ENCODE assay signal across 25 cellular contexts in genomic region chr12:49949124-49949845, GRCh38. TPM values are rescaled to one million over a fixed set of nuclear protein-coding genes. Genes with fewer than 3 reads are reported as not detected.
DNase-seq lines count a peak whose midpoint lies in the region; ATAC-seq, FAIRE-seq and TF ChIP-seq lines count a peak whose summit lies in the region.
"Had no signal": no experiment of that assay in that cellular context is flagged by ENCODE, and none has a peak within 500 bp of the region (broad histone marks: within the 10 kb centered on the region; RNA-seq: fewer than 3 reads in every experiment).

No MANE protein-coding gene starts in this region.

- TF ChIP-seq POLR2A in K562 (conservative IDR thresholded peaks at IDR 0.05), result no peak

- H3K27me3 ChIP-seq in K562 (ENCODE audit: control insufficient read depth in 2 of 2, insufficient read depth in 2 of 2, low read length in 2 of 2) (peaks cover under 1 to 14% of the 10 kb centered on the region in 2 experiments; a peak in 1 of 5 replicates), neuronal stem cell (ENCODE audit: control insufficient read depth in 3 of 3, insufficient read depth in 3 of 3, low read depth in 1 of 3, low read length in 3 of 3) (peaks cover 0 to 61% (median 5%) of the 10 kb centered on the region in 3 experiments)
- H3K27me3 ChIP-seq: BE2C, Peyer's patch had no signal

- H3K79me1 ChIP-seq in neuronal stem cell (ENCODE audit: low read depth, low read length), result no peaks in the 10 kb centered on the region

- peak overlapping the region; percentile 16 for H3K18ac ChIP-seq in neuronal stem cell (ENCODE audit: low read length)

- no peak overlapping the region for H2AK5ac ChIP-seq in neuronal stem cell (ENCODE audit: low read depth, low read length)

- no peaks in the 10 kb centered on the region for H3K79me2 ChIP-seq in K562 (ENCODE audit: control insufficient read depth, insufficient read depth, low read length)

- no peak overlapping the region for H3K23ac ChIP-seq in neuronal stem cell (ENCODE audit: low read depth, low read length, poor library complexity)

- BruUV-seq in K562 (replicated peaks; lab: Mats Ljungman, UMichigan), result no TSS peak

- intact Hi-C loops in cardiac septum (cut with DNase I) (loop anchor here (5.0 kb wide), 1 partner anchor 82 kb away; no protein-coding TSS in a partner anchor), Right ventricle myocardium superior (cut with DNase I) (loop anchor here (10.0 kb wide), 1 partner anchor 84 kb away; no protein-coding TSS in a partner anchor), K562 (cut with micrococcal nuclease) (loop anchor here (5.0 kb wide), 2 partner anchors 82 to 172 kb away; no protein-coding TSS in a partner anchor)

- no peak for TF ChIP-seq EP300 in K562 (IDR thresholded peaks at IDR 0.05; ENCODE audit: low read length)

- H4K8ac ChIP-seq in neuronal stem cell (ENCODE audit: low read depth, low read length), result no peak overlapping the region

- no peak overlapping the region for H4K91ac ChIP-seq in neuronal stem cell (ENCODE audit: low read depth, low read length, poor library complexity)

- peak; percentile 41 for DNase-seq in cardiac septum (ENCODE audit: low spot score)
- DNase-seq in Right ventricle myocardium superior, result no peak
- DNase-seq in K562 (ENCODE audit: extremely low read depth in 1 of 4, low spot score in 3 of 4), result peak; percentile 23 to 63 (median 52)
- DNase-seq in neuronal stem cell (ENCODE audit: low spot score), result no peak
- no peak for DNase-seq in GM03348 (ENCODE audit: low spot score)
- no peak for DNase-seq in anterior cingulate cortex (lab: John Stamatoyannopoulos, UW)
- DNase-seq in globus pallidus (ENCODE audit: low spot score), result no peak
- DNase-seq: BE2C; CD4-positive, alpha-beta memory T cell; DMS153; GDM1; GOT3; NCI-H1105 treated with DMSO at 0.1 percent for 48 hours; NCI-H2081; NCI-H2171; NCI-H345; NCI-H524; NCI-H82 had no signal

- no peak overlapping the region for H3K4me2 ChIP-seq in K562 (ENCODE audit: insufficient read depth, low read length)
- no peak overlapping the region for H3K4me2 ChIP-seq in neuronal stem cell (ENCODE audit: insufficient read depth, low read length, poor library complexity, severe bottlenecking)
- H3K4me2 ChIP-seq: KMS-11 had no signal

- H4K20me1 ChIP-seq in K562 (replicated peaks; ENCODE audit: control insufficient read depth, insufficient read depth, low read length), result no peaks in the 10 kb centered on the region

- H3K27ac ChIP-seq in K562 (ENCODE audit: extremely low read depth, low read depth, low read length) (no peak overlapping the region), neuronal stem cell (replicated peaks; ENCODE audit: low read length) (no peak overlapping the region)
- H3K27ac ChIP-seq: KMS-11, Peyer's patch had no signal

- in situ Hi-C loops in K562 (cut with MboI), result no loop called here

- H2AFZ ChIP-seq in K562 (ENCODE audit: low read depth, low read length) (no peak overlapping the region), neuronal stem cell (ENCODE audit: low read length) (no peak overlapping the region)

- no peak overlapping the region for H3K4me3 ChIP-seq in K562
- no peak overlapping the region for H3K4me3 ChIP-seq in neuronal stem cell (ENCODE audit: low read length in 2 of 2)
- H3K4me3 ChIP-seq: Peyer's patch had no signal

- H3K4me1 ChIP-seq in K562 (replicated peaks in 1 of 2; ENCODE audit: control insufficient read depth in 2 of 2, insufficient read depth in 2 of 2, low read length in 2 of 2), result peaks cover 14 to 24% of the 10 kb centered on the region in 2 experiments; a peak in 4 of 5 replicates
- peaks cover 2 to 3% of the 10 kb centered on the region in 2 donors for H3K4me1 ChIP-seq in neuronal stem cell (ENCODE audit: control insufficient read depth in 2 of 2, insufficient read depth in 1 of 2, low read depth in 1 of 2, low read length in 2 of 2)
- H3K4me1 ChIP-seq: Peyer's patch had no signal

- WGBS in K562 (ENCODE audit: insufficient coverage, low coverage, missing lambda C conversion rate), result 23% methylated on average over 9 of the region's 11 CpGs
- WGBS in neuronal stem cell (ENCODE audit: extremely low coverage in 2 of 2, insufficient read length in 2 of 2, insufficient replicate concordance in 1 of 2), 2 donors, result no CpG with 5 or more reads among the region's 11 CpGs

- H3K36me3 ChIP-seq in K562 (ENCODE audit: control insufficient read depth, insufficient read depth, low read length) (no peaks in the 10 kb centered on the region), neuronal stem cell (replicated peaks in 1 of 2; ENCODE audit: control insufficient read depth in 2 of 2, insufficient read depth in 2 of 2, low read length in 2 of 2) (no peaks in the 10 kb centered on the region)
- H3K36me3 ChIP-seq: BE2C, Peyer's patch had no signal

- no peak for TF ChIP-seq RAD21 in K562 (CRISPR knock-in tag; conservative IDR thresholded peaks at IDR 0.05 in 1 of 2, IDR thresholded peaks at IDR 0.05 in 1 of 2)

- H3K4ac ChIP-seq in neuronal stem cell (ENCODE audit: low read length), result no peak overlapping the region

- H3K9me3 ChIP-seq in K562 (replicated peaks; ENCODE audit: control insufficient read depth, insufficient read depth, low read depth, low read length) (no peaks in the 10 kb centered on the region), neuronal stem cell (replicated peaks in 1 of 2; ENCODE audit: control insufficient read depth in 2 of 2, insufficient read depth in 1 of 2, low read depth in 1 of 2, low read length in 2 of 2) (no peaks in the 10 kb centered on the region)
- H3K9me3 ChIP-seq: BE2C, Peyer's patch had no signal

- no peak overlapping the region for H3K9ac ChIP-seq in K562 (ENCODE audit: insufficient read depth in 1 of 2, low read depth in 2 of 2, low read length in 2 of 2)
- H3K9ac ChIP-seq in neuronal stem cell (ENCODE audit: low read depth, low read length, poor library complexity), result no peak overlapping the region
- H3K9ac ChIP-seq: KMS-11 had no signal

- ATAC-seq in Right ventricle myocardium superior (ENCODE audit: poor library complexity) (no peak), K562 (peak; percentile 10; the same call in 2 of the 3 replicates)
- ATAC-seq: HCT116 had no signal

- no peak overlapping the region for H2BK120ac ChIP-seq in neuronal stem cell (ENCODE audit: low read depth, low read length)

- CTCF ChIA-PET in K562 (lab: Yijun Ruan, JAX; ENCODE audit: low intra/inter-chr PET ratio), result no interaction called here

- peak overlapping the region; percentile 4 for H2BK12ac ChIP-seq in neuronal stem cell (ENCODE audit: low read length)

- FAIRE-seq in K562 (lab: Jason Lieb, UNC), result no peak
- FAIRE-seq: HTR-8/SVneo had no signal

- peak overlapping the region; percentile 59 for H2BK15ac ChIP-seq in neuronal stem cell (ENCODE audit: low read length)

- no peak overlapping the region for H3K14ac ChIP-seq in neuronal stem cell (ENCODE audit: low read length)

- no peaks in the 10 kb centered on the region for H3K9me1 ChIP-seq in K562 (ENCODE audit: control insufficient read depth, insufficient read depth, low read length)

- POLR2A ChIA-PET in K562 (lab: Yijun Ruan, JAX), result interaction anchor here (0.8 to 1.8 kb wide), 3 partner anchors 9 to 16 kb away, joined by 3 to 4 read pairs (median 3); no protein-coding TSS in a partner anchor

- H2BK5ac ChIP-seq in neuronal stem cell (ENCODE audit: low read length), result no peak overlapping the region

- no peak for TF ChIP-seq CTCF in K562 (IDR thresholded peaks at IDR 0.05 in 2 of 3, conservative IDR thresholded peaks at IDR 0.05 in 1 of 3; ENCODE audit: insufficient read depth in 2 of 3, low read depth in 1 of 3, low read length in 3 of 3)

RNA-seq across cellular contexts. Expression of gene AQP2, which starts 1.3 kb away (rescaled TPM):
- total RNA-seq in cardiac septum, result not detected
- total RNA-seq in Right ventricle myocardium superior, result not detected
- total RNA-seq in K562 (2011; cell fraction: chromatin; rRNA removed; ENCODE audit: low replicate concordance), result not detected in 2 replicates
- not detected in 2 replicates for total RNA-seq in K562 (2011; cell fraction: nucleolus; rRNA removed)
- not detected in 2 replicates for total RNA-seq in K562 (2011; cell fraction: nucleoplasm; rRNA removed)
- total RNA-seq in K562 (2014; rRNA removed), result not detected in 2 replicates
- total RNA-seq in K562 (2014; rRNA removed; fragmentation: Illumina TruSeq; extraction: Trizol), result not detected in 2 replicates
- total RNA-seq in K562 (2015; rRNA removed; fragmentation: Illumina TruSeq; extraction: Trizol), result not detected in 2 replicates
- total RNA-seq in K562 (2021), result not detected in 2 replicates
- not detected in 2 replicates for polyA plus RNA-seq in K562 (2011; rRNA removed)
- polyA plus RNA-seq in K562 (2011; cell fraction: cytosol; rRNA removed), result not detected in 2 replicates
- not detected in 2 replicates for polyA plus RNA-seq in K562 (2011; cell fraction: nucleus; rRNA removed)
- polyA plus RNA-seq in K562 (2012), result not detected in 2 replicates
- not detected in 2 replicates for polyA plus RNA-seq in K562 (2014; fragmentation: Illumina TruSeq; extraction: Trizol)
- polyA plus RNA-seq in K562 (2014; fragmentation: Nextera tagmentation; extraction: Ambion mirVana), result not detected
- polyA plus RNA-seq in K562 (2014; rRNA removed), result not detected in 2 replicates
- not detected in 2 replicates for polyA minus RNA-seq in K562 (2011; rRNA and poly(A)+ RNA removed)
- polyA minus RNA-seq in K562 (2011; cell fraction: cytosol; rRNA and poly(A)+ RNA removed), result not detected in 2 replicates
- not detected in 2 replicates for polyA minus RNA-seq in K562 (2011; cell fraction: nucleus; rRNA and poly(A)+ RNA removed)
- not detected for polyA plus RNA-seq in neuronal stem cell (2013, experiment 1 of 2)
- not detected for polyA plus RNA-seq in neuronal stem cell (2013, experiment 2 of 2)
- total RNA-seq: A673; CD4-positive, alpha-beta memory T cell; Daoy; Peyer's patch; SK-MEL-5 had no signal
- polyA plus RNA-seq: CD4-positive, alpha-beta memory T cell had no signal

RNA-seq across cellular contexts. Expression of gene AQP5, which starts 12.4 kb away (rescaled TPM):
- total RNA-seq in cardiac septum, result not detected
- 0.38 TPM for total RNA-seq in Right ventricle myocardium superior
- total RNA-seq in K562 (2011; cell fraction: chromatin; rRNA removed; ENCODE audit: low replicate concordance), result not detected in 2 replicates
- not detected in 2 replicates for total RNA-seq in K562 (2011; cell fraction: nucleolus; rRNA removed)
- total RNA-seq in K562 (2011; cell fraction: nucleoplasm; rRNA removed), result not detected in 2 replicates
- not detected in 2 replicates for total RNA-seq in K562 (2014; rRNA removed)
- total RNA-seq in K562 (2014; rRNA removed; fragmentation: Illumina TruSeq; extraction: Trizol), result not detected in 2 replicates
- not detected in 2 replicates for total RNA-seq in K562 (2015; rRNA removed; fragmentation: Illumina TruSeq; extraction: Trizol)
- not detected in 2 replicates for total RNA-seq in K562 (2021)
- not detected in 2 replicates for polyA plus RNA-seq in K562 (2011; rRNA removed)
- not detected in 2 replicates for polyA plus RNA-seq in K562 (2011; cell fraction: cytosol; rRNA removed)
- polyA plus RNA-seq in K562 (2011; cell fraction: nucleus; rRNA removed), result not detected in 2 replicates
- not detected in 2 replicates for polyA plus RNA-seq in K562 (2012)
- polyA plus RNA-seq in K562 (2014; fragmentation: Illumina TruSeq; extraction: Trizol), result not detected in 2 replicates
- polyA plus RNA-seq in K562 (2014; fragmentation: Nextera tagmentation; extraction: Ambion mirVana), result not detected
- polyA plus RNA-seq in K562 (2014; rRNA removed), result not detected in 2 replicates
- polyA minus RNA-seq in K562 (2011; rRNA and poly(A)+ RNA removed), result not detected in 2 replicates
- not detected in 2 replicates for polyA minus RNA-seq in K562 (2011; cell fraction: cytosol; rRNA and poly(A)+ RNA removed)
- not detected in 2 replicates for polyA minus RNA-seq in K562 (2011; cell fraction: nucleus; rRNA and poly(A)+ RNA removed)
- polyA plus RNA-seq in neuronal stem cell (2013, experiment 1 of 2), result 0.39 TPM
- 0.58 TPM for polyA plus RNA-seq in neuronal stem cell (2013, experiment 2 of 2)
- total RNA-seq: A673; CD4-positive, alpha-beta memory T cell; Daoy; Peyer's patch; SK-MEL-5 had no signal
- polyA plus RNA-seq: CD4-positive, alpha-beta memory T cell had no signal

RNA-seq across cellular contexts. Expression of gene AQP6, which starts 23.5 kb away (rescaled TPM):
- total RNA-seq in cardiac septum, result not detected
- not detected for total RNA-seq in Right ventricle myocardium superior
- 0.09 and 0.14 TPM in 2 replicates for total RNA-seq in K562 (2011; cell fraction: chromatin; rRNA removed; ENCODE audit: low replicate concordance)
- not detected in 2 replicates for total RNA-seq in K562 (2011; cell fraction: nucleolus; rRNA removed)
- not detected in 2 replicates for total RNA-seq in K562 (2011; cell fraction: nucleoplasm; rRNA removed)
- total RNA-seq in K562 (2014; rRNA removed), result 0.05 TPM in 1 of 2 replicates, not detected in the other
- total RNA-seq in K562 (2014; rRNA removed; fragmentation: Illumina TruSeq; extraction: Trizol), result not detected in 2 replicates
- not detected in 2 replicates for total RNA-seq in K562 (2015; rRNA removed; fragmentation: Illumina TruSeq; extraction: Trizol)
- total RNA-seq in K562 (2021), result not detected in 2 replicates
- polyA plus RNA-seq in K562 (2011; rRNA removed), result not detected in 2 replicates
- 0.01 TPM in 1 of 2 replicates, not detected in the other for polyA plus RNA-seq in K562 (2011; cell fraction: cytosol; rRNA removed)
- 0.17 TPM in 1 of 2 replicates, not detected in the other for polyA plus RNA-seq in K562 (2011; cell fraction: nucleus; rRNA removed)
- 0.04 TPM in 1 of 2 replicates, not detected in the other for polyA plus RNA-seq in K562 (2012)
- not detected in 2 replicates for polyA plus RNA-seq in K562 (2014; fragmentation: Illumina TruSeq; extraction: Trizol)
- not detected for polyA plus RNA-seq in K562 (2014; fragmentation: Nextera tagmentation; extraction: Ambion mirVana)
- polyA plus RNA-seq in K562 (2014; rRNA removed), result 0.12 TPM in 1 of 2 replicates, not detected in the other
- polyA minus RNA-seq in K562 (2011; rRNA and poly(A)+ RNA removed), result not detected in 2 replicates
- not detected in 2 replicates for polyA minus RNA-seq in K562 (2011; cell fraction: cytosol; rRNA and poly(A)+ RNA removed)
- polyA minus RNA-seq in K562 (2011; cell fraction: nucleus; rRNA and poly(A)+ RNA removed), result not detected in 2 replicates
- polyA plus RNA-seq in neuronal stem cell (2013, experiment 1 of 2), result 0.03 TPM
- 0.04 TPM for polyA plus RNA-seq in neuronal stem cell (2013, experiment 2 of 2)
- total RNA-seq: A673; CD4-positive, alpha-beta memory T cell; Peyer's patch had no signal
- polyA plus RNA-seq: CD4-positive, alpha-beta memory T cell had no signal

RNA-seq across cellular contexts. Expression of gene FAIM2, which starts 45.6 kb away (rescaled TPM):
- total RNA-seq in cardiac septum, result 1.7 TPM
- 10.6 TPM for total RNA-seq in Right ventricle myocardium superior
- not detected in 2 replicates for total RNA-seq in K562 (2011; cell fraction: chromatin; rRNA removed; ENCODE audit: low replicate concordance)
- total RNA-seq in K562 (2011; cell fraction: nucleolus; rRNA removed), result not detected in 2 replicates
- 0.15 TPM in 1 of 2 replicates, not detected in the other for total RNA-seq in K562 (2011; cell fraction: nucleoplasm; rRNA removed)
- total RNA-seq in K562 (2014; rRNA removed), result not detected in 2 replicates
- total RNA-seq in K562 (2014; rRNA removed; fragmentation: Illumina TruSeq; extraction: Trizol), result not detected in 2 replicates
- total RNA-seq in K562 (2015; rRNA removed; fragmentation: Illumina TruSeq; extraction: Trizol), result not detected in 2 replicates
- total RNA-seq in K562 (2021), result not detected in 2 replicates
- not detected in 2 replicates for polyA plus RNA-seq in K562 (2011; rRNA removed)
- polyA plus RNA-seq in K562 (2011; cell fraction: cytosol; rRNA removed), result 0.07 and 0.76 TPM in 2 replicates
- polyA plus RNA-seq in K562 (2011; cell fraction: nucleus; rRNA removed), result not detected in 2 replicates
- 0.09 and 0.17 TPM in 2 replicates for polyA plus RNA-seq in K562 (2012)
- polyA plus RNA-seq in K562 (2014; fragmentation: Illumina TruSeq; extraction: Trizol), result not detected in 2 replicates
- polyA plus RNA-seq in K562 (2014; fragmentation: Nextera tagmentation; extraction: Ambion mirVana), result under 1 TPM in 1 of 2 experiments, not detected in 1; 0.10 TPM
- 0.01 TPM in 1 of 2 replicates, not detected in the other for polyA plus RNA-seq in K562 (2014; rRNA removed)
- not detected in 2 replicates for polyA minus RNA-seq in K562 (2011; rRNA and poly(A)+ RNA removed)
- not detected in 2 replicates for polyA minus RNA-seq in K562 (2011; cell fraction: cytosol; rRNA and poly(A)+ RNA removed)
- polyA minus RNA-seq in K562 (2011; cell fraction: nucleus; rRNA and poly(A)+ RNA removed), result not detected in 2 replicates
- polyA plus RNA-seq in neuronal stem cell (2013, experiment 1 of 2), result 5.6 TPM
- polyA plus RNA-seq in neuronal stem cell (2013, experiment 2 of 2), result 4.9 TPM
- total RNA-seq: A673, SK-MEL-5 had no signal

Comparison
In these comparisons a context has a peak if more than half of its experiments do, and no peak if none do; other contexts are left out.
1. DNase-seq: peak in cardiac septum (single experiment) and K562 (4 of 4); none in Right ventricle myocardium superior (single experiment), neuronal stem cell (single experiment), GM03348 (single experiment), anterior cingulate cortex (0 of 58) and globus pallidus (single experiment).